ENCODE assay signal across 26 cellular contexts in the genomic region with DNA sequence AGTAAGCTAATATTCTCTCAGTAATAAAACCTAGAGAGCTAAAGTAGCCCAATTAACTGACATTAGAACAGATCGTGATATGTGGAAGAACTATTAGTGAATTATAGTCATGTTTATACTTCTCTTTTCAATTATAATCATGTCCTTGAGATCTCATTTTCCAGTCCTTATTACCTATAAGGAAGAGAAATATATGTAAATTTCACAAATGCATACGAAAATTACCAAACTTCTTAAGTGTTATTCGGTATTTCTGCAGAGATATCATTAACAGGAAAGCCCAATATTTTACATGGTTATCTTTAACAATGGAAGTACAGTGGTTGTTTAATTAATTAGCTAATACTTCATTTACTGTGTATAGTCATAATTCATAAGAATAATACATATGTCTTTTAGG.
"Had no signal": no experiment of that assay in that cellular context is flagged by ENCODE, and none has a peak within 500 bp of the region (broad histone marks: within the 10 kb centered on the region; RNA-seq: fewer than 3 reads in every experiment).

No MANE protein-coding gene starts in this region.

- H3K27ac ChIP-seq: adrenal gland, body of pancreas, breast epithelium, SJCRH30, SK-N-MC, WERI-Rb-1 had no signal

- H3K9me3 ChIP-seq: adrenal gland, body of pancreas, breast epithelium, SJCRH30 had no signal

- ATAC-seq: activated CD8-positive, alpha-beta T cell treated with anti-CD3 and anti-CD28 coated beads for 36 hours; activated naive CD4-positive, alpha-beta T cell treated with anti-CD3 and anti-CD28 coated beads, Interleukin-2, amount 50 U/mL, for 72 hours; body of pancreas; Panc1 had no signal

- H3K4me1 ChIP-seq: breast epithelium, SJCRH30 had no signal

- H3K4me3 ChIP-seq: adrenal gland, body of pancreas, breast epithelium, SJCRH30, SK-N-MC had no signal

- H3K36me3 ChIP-seq: adrenal gland, breast epithelium, SJCRH30, WERI-Rb-1 had no signal

- H3K27me3 ChIP-seq: adrenal gland, body of pancreas, breast epithelium, SJCRH30 had no signal

- DNase-seq: activated CD4-positive, alpha-beta T cell treated with anti-CD3 and anti-CD28 coated beads, Interleukin-2, amount 10 ng/mL, durations not matched to agents 24 days and 14 days; activated CD4-positive, alpha-beta T cell treated with anti-CD3 and anti-CD28 coated beads, Interleukin-2, amount 50 U/mL, for 4 hours; activated CD8-positive, alpha-beta T cell treated with anti-CD3 and anti-CD28 coated beads for 36 hours; activated gamma-delta T cell treated with Interleukin-2 at 50 U/mL for 16 hours; activated naive CD4-positive, alpha-beta T cell treated with anti-CD3 and anti-CD28 coated beads for 36 hours; activated T-cell treated with anti-CD3 and anti-CD28 coated beads, Interleukin-2, amount 50 U/mL, for 1 hour; adrenal gland; body of pancreas; MM.1S; MV-4-11; NCI-H1092; NCI-H1417; NCI-H146; NCI-H187 treated with DMSO at 0.1 percent for 48 hours; NCI-H2081 treated with DMSO at 0.1 percent for 48 hours; NCI-H226; NCI-H446 treated with DMSO at 0.1 percent for 48 hours; NCI-H524; SHP77; SJCRH30; T1000; WERI-Rb-1 had no signal
